ENCODE assay signal across 9 cellular contexts in the genomic region with DNA sequence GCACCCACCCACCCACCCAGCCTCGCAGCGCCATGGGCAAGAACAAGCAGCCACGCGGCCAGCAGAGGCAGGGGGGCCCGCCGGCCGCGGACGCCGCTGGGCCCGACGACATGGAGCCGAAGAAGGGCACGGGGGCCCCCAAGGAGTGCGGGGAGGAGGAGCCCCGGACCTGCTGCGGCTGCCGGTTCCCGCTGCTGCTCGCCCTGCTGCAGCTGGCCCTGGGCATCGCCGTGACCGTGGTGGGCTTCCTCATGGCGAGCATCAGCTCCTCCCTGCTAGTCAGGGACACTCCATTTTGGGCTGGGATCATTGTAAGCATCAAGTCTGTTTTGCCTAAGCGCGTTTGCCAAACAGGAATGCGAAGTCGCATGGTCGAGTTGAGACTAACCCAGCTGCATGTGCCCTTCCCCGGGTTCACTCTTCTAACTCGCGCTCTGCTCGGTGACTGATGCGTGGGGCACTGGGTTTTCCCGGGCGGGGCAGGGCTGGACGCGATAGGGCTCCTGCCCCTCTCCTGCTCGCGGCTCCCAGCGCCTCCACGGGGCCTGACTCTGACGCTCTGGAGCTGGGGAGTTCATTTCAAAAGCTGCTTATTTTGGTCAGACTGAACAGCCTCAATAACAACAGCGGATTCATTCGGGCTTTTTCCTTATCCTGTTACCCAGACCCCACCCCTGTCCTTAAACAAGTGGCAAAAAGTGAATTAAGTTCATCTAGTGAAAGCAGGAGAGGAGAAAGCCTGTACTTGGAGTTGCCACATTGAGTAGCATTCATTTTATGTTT. TPM values are rescaled to one million over a fixed set of nuclear protein-coding genes. Genes with fewer than 3 reads are reported as not detected.
DNase-seq lines count a peak whose midpoint lies in the region; ATAC-seq and TF ChIP-seq lines count a peak whose summit lies in the region.
"Had no signal": no experiment of that assay in that cellular context is flagged by ENCODE, and none has a peak within 500 bp of the region (broad histone marks: within the 10 kb centered on the region; RNA-seq: fewer than 3 reads in every experiment).

No MANE protein-coding gene starts in this region.

- no peaks in the 10 kb centered on the region for H3K36me3 Mint-ChIP-seq in activated CD8-positive, alpha-beta T cell treated with anti-CD3 and anti-CD28 coated beads for 36 hours (ENCODE audit: low read depth)
- no peaks in the 10 kb centered on the region for H3K36me3 Mint-ChIP-seq in naive thymus-derived CD8-positive, alpha-beta T cell
- H3K36me3 Mint-ChIP-seq: CD4-positive, CD25-positive, alpha-beta regulatory T cell had no signal

- peak overlapping the region; percentile 54 to 55 for H3K4me3 ChIP-seq in gastroesophageal sphincter
- H3K4me3 ChIP-seq in HAP-1: no peak overlapping the region

- no peak overlapping the region for H3K27ac Mint-ChIP-seq in activated CD8-positive, alpha-beta T cell treated with anti-CD3 and anti-CD28 coated beads for 36 hours
- no peak overlapping the region for H3K27ac Mint-ChIP-seq in naive thymus-derived CD8-positive, alpha-beta T cell
- H3K27ac Mint-ChIP-seq: CD4-positive, CD25-positive, alpha-beta regulatory T cell had no signal

- DNase-seq in NCI-H748 (lab: John Stamatoyannopoulos, UW; ENCODE audit: unreplicated experiment) (peak; percentile 46), NCI-H748 treated with DMSO at 0.1 percent for 48 hours (lab: John Stamatoyannopoulos, UW) (no peak), HAP-1 (ENCODE audit: low spot score in 2 of 2) (no peak)
- peak; percentile 6 for DNase-seq in activated CD8-positive, alpha-beta T cell treated with anti-CD3 and anti-CD28 coated beads for 36 hours
- no peak for DNase-seq in naive thymus-derived CD8-positive, alpha-beta T cell

- H3K27me3 ChIP-seq in gastroesophageal sphincter: no peaks in the 10 kb centered on the region
- peaks cover 3% of the 10 kb centered on the region; the same call in 1 of the 2 replicates for H3K27me3 ChIP-seq in HAP-1 (ENCODE audit: low read depth)

- POLR2A ChIA-PET in activated CD8-positive, alpha-beta T cell treated with anti-CD3 and anti-CD28 coated beads for 36 hours (lab: Charles Lee): no interaction called here
- POLR2A ChIA-PET in naive thymus-derived CD8-positive, alpha-beta T cell (lab: Charles Lee): no interaction called here

- no peak for TF ChIP-seq EP300 in gastroesophageal sphincter (IDR thresholded peaks at IDR 0.05)

- ATAC-seq in HG03280 (IDR thresholded peaks at IDR 0.05; ENCODE audit: unreplicated experiment) (peak; percentile 50), gastroesophageal sphincter (peak; percentile 70), GM21360 (IDR thresholded peaks at IDR 0.05; ENCODE audit: unreplicated experiment) (no peak)
- ATAC-seq in activated CD8-positive, alpha-beta T cell treated with anti-CD3 and anti-CD28 coated beads for 36 hours: no peak
- peak in 1 of 2 donors; percentile 25 for ATAC-seq in naive thymus-derived CD8-positive, alpha-beta T cell

- TF ChIP-seq POLR2A in gastroesophageal sphincter (IDR thresholded peaks at IDR 0.05): no peak

- intact Hi-C loops in activated CD8-positive, alpha-beta T cell treated with anti-CD3 and anti-CD28 coated beads for 36 hours (cut with micrococcal nuclease): no loop called here

- CTCF ChIA-PET in activated CD8-positive, alpha-beta T cell treated with anti-CD3 and anti-CD28 coated beads for 36 hours (lab: Charles Lee): no interaction called here

- H3K9me3 Mint-ChIP-seq in activated CD8-positive, alpha-beta T cell treated with anti-CD3 and anti-CD28 coated beads for 36 hours: no peaks in the 10 kb centered on the region
- no peaks in the 10 kb centered on the region for H3K9me3 Mint-ChIP-seq in naive thymus-derived CD8-positive, alpha-beta T cell
- H3K9me3 Mint-ChIP-seq: CD4-positive, CD25-positive, alpha-beta regulatory T cell had no signal

- peaks cover 46% of the 10 kb centered on the region for H3K27me3 Mint-ChIP-seq in activated CD8-positive, alpha-beta T cell treated with anti-CD3 and anti-CD28 coated beads for 36 hours
- H3K27me3 Mint-ChIP-seq in naive thymus-derived CD8-positive, alpha-beta T cell: peaks cover 21 to 47% (median 43%) of the 10 kb centered on the region in 5 donors

- peaks cover 2% of the 10 kb centered on the region for H3K4me1 Mint-ChIP-seq in activated CD8-positive, alpha-beta T cell treated with anti-CD3 and anti-CD28 coated beads for 36 hours (ENCODE audit: low read depth)
- H3K4me1 Mint-ChIP-seq in naive thymus-derived CD8-positive, alpha-beta T cell: peaks cover 0 to 13% (median 7%) of the 10 kb centered on the region in 4 donors

- H3K36me3 ChIP-seq in gastroesophageal sphincter: no peaks in the 10 kb centered on the region
- H3K36me3 ChIP-seq in HAP-1 (replicated peaks): no peaks in the 10 kb centered on the region

- no peak for TF ChIP-seq CTCF in activated CD8-positive, alpha-beta T cell treated with anti-CD3 and anti-CD28 coated beads for 36 hours (IDR thresholded peaks at IDR 0.05)
- no peak for TF ChIP-seq CTCF in gastroesophageal sphincter (IDR thresholded peaks at IDR 0.05)

- H3K9me3 ChIP-seq in gastroesophageal sphincter (no peaks in the 10 kb centered on the region), HAP-1 (no peaks in the 10 kb centered on the region)

- in situ Hi-C loops in HAP-1 (cut with MboI; ENCODE audit: low sequenced_read_pairs): no loop called here

- peaks cover 0 to 51% (median 3%) of the 10 kb centered on the region in 3 donors for H3K4me1 ChIP-seq in gastroesophageal sphincter
- no peaks in the 10 kb centered on the region for H3K4me1 ChIP-seq in HAP-1

- H3K27ac ChIP-seq in gastroesophageal sphincter: peak overlapping the region; percentile 86 to 95 (median 90)

- WGBS in gastroesophageal sphincter (ENCODE audit: low coverage in 1 of 2), 2 donors: 0% methylated on average over 1 of the region's 45 CpGs; no CpG with 5 or more reads in 1 of the 2 donors

- H3K4me3 Mint-ChIP-seq in activated CD8-positive, alpha-beta T cell treated with anti-CD3 and anti-CD28 coated beads for 36 hours: peak overlapping the region; percentile 67
- peak overlapping the region in 9 of 10 donors; percentile 40 to 79 (median 69) for H3K4me3 Mint-ChIP-seq in naive thymus-derived CD8-positive, alpha-beta T cell

RNA-seq across cellular contexts. Expression of a gene that starts 0.5 kb away (rescaled TPM):
- not detected for total RNA-seq in activated CD8-positive, alpha-beta T cell treated with anti-CD3 and anti-CD28 coated beads for 36 hours
- total RNA-seq in gastroesophageal sphincter: 10 to 100 TPM; 35.9 to 65.4 (median 53.3) TPM
- total RNA-seq in naive thymus-derived CD8-positive, alpha-beta T cell: under 1 TPM in 1 of 2 experiments, not detected in 1; 0.27 TPM
- not detected for polyA plus RNA-seq in naive thymus-derived CD8-positive, alpha-beta T cell
- total RNA-seq: CD4-positive, CD25-positive, alpha-beta regulatory T cell had no signal
- polyA plus RNA-seq: CD4-positive, CD25-positive, alpha-beta regulatory T cell had no signal

Comparison
In these comparisons a context has a peak if more than half of its experiments do, and no peak if none do; other contexts are left out.
1. DNase-seq: peak in NCI-H748 (single experiment) and activated CD8-positive, alpha-beta T cell treated with anti-CD3 and anti-CD28 coated beads for 36 hours (single experiment); none in NCI-H748 treated with DMSO at 0.1 percent for 48 hours (single experiment), naive thymus-derived CD8-positive, alpha-beta T cell (0 of 10) and HAP-1 (0 of 2).
2. ATAC-seq: peak in HG03280 (single experiment) and gastroesophageal sphincter (single experiment); none in activated CD8-positive, alpha-beta T cell treated with anti-CD3 and anti-CD28 coated beads for 36 hours (single experiment) and GM21360 (single experiment).
3. RNA of a gene that starts 0.5 kb away (total RNA-seq): 35.9 to 65.4 TPM in gastroesophageal sphincter; 0.27 TPM in naive thymus-derived CD8-positive, alpha-beta T cell and not detected in activated CD8-positive, alpha-beta T cell treated with anti-CD3 and anti-CD28 coated beads for 36 hours; every median in the first group is over 10 times any median in the second.